In genomic region chr4:140641789-140642439, GRCh38 we compare ENCODE assay signal across 16 cellular contexts.
DNase-seq lines count a peak whose midpoint lies in the region; ATAC-seq and TF ChIP-seq lines count a peak whose summit lies in the region.
"Had no signal": no experiment of that assay in that cellular context is flagged by ENCODE, and none has a peak within 500 bp of the region (broad histone marks: within the 10 kb centered on the region; RNA-seq: fewer than 3 reads in every experiment).

No MANE protein-coding gene starts in this region.

- H3K36me3 ChIP-seq in heart right ventricle = peaks cover 0 to 78% (median 9%) of the 10 kb centered on the region in 9 donors
- no peaks in the 10 kb centered on the region for H3K36me3 ChIP-seq in neural progenitor cell
- H3K36me3 ChIP-seq in aorta (ENCODE audit: control insufficient read depth in 1 of 2, insufficient read depth in 2 of 2, low read length in 1 of 2) = no peaks in the 10 kb centered on the region

- H3K4me1 ChIP-seq in heart right ventricle (peaks cover 0 to 24% (median 5%) of the 10 kb centered on the region in 9 donors), right cardiac atrium (ENCODE audit: control insufficient read depth, insufficient read depth, low read length) (no peaks in the 10 kb centered on the region), neural progenitor cell (peaks cover 17% of the 10 kb centered on the region), aorta (ENCODE audit: control insufficient read depth in 1 of 2, insufficient read depth in 2 of 2, low read length in 2 of 2) (no peaks in the 10 kb centered on the region)
- H3K4me1 ChIP-seq: A549 had no signal

- peak in 4 of 9 donors; percentile 15 to 37 (median 24) for TF ChIP-seq CTCF in heart right ventricle (IDR thresholded peaks at IDR 0.05)
- peak; percentile 27 for TF ChIP-seq CTCF in neural progenitor cell (IDR thresholded peaks at IDR 0.05)

- no peaks in the 10 kb centered on the region for H3K9me3 Mint-ChIP-seq in neural progenitor cell

- no peaks in the 10 kb centered on the region for H3F3A ChIP-seq in neural progenitor cell (ENCODE audit: low read depth)

- no peaks in the 10 kb centered on the region for H3K79me2 ChIP-seq in neural progenitor cell (ENCODE audit: low read depth)

- H4K20me1 ChIP-seq in neural progenitor cell (ENCODE audit: low read depth) = no peaks in the 10 kb centered on the region

- no peaks in the 10 kb centered on the region for H3K27me3 Mint-ChIP-seq in neural progenitor cell (ENCODE audit: insufficient read depth, low read depth)

- peak overlapping the region; percentile 38 for H3K4me3 Mint-ChIP-seq in neural progenitor cell

- 62 to 71% methylated on average over 25 of the region's 25 CpGs for WGBS in heart right ventricle, 2 donors
- 55% methylated on average over 25 of the region's 25 CpGs for WGBS in right cardiac atrium
- 54 to 66% methylated on average over 25 of the region's 25 CpGs for WGBS in aorta, 2 donors

- H3K9ac ChIP-seq in neural progenitor cell = no peak overlapping the region

- H3K4me1 Mint-ChIP-seq in neural progenitor cell = peaks cover 15% of the 10 kb centered on the region

- intact Hi-C loops in heart right ventricle (cut with DNase I) (loop anchor here in 5 of 10 donors (5.0 to 10.0 kb wide), 4 partner anchors 113 to 213 kb away; partner anchors contain the start of gene TBC1D9 (in 3 of the 5)), cardiac septum (cut with DNase I) (loop anchor here (10.0 kb wide), 1 partner anchor 493 kb away; the partner anchor contains the start of gene RNF150), right cardiac atrium (cut with DNase I) (loop anchor here in 1 of 4 donors (10.0 kb wide), 1 partner anchor 113 kb away; the partner anchor contains the start of gene TBC1D9), aorta (cut with DNase I) (loop anchor here in 1 of 2 donors (10.0 kb wide), 1 partner anchor 203 kb away; no protein-coding TSS in a partner anchor)

- H3K4me3 ChIP-seq in heart right ventricle (peak overlapping the region in 9 of 10 donors; percentile 16 to 46 (median 30)), right cardiac atrium (ENCODE audit: low read length) (peak overlapping the region; percentile 31), neural progenitor cell (no peak overlapping the region), aorta (ENCODE audit: low read length in 2 of 2) (peak overlapping the region; percentile 16 to 32)
- H3K4me3 ChIP-seq: A549, skin epidermis had no signal

- no peak overlapping the region for H3K27ac Mint-ChIP-seq in neural progenitor cell

- H3K27me3 ChIP-seq in heart right ventricle (no peaks in the 10 kb centered on the region), right cardiac atrium (ENCODE audit: control insufficient read depth, insufficient read depth) (no peaks in the 10 kb centered on the region), neural progenitor cell (no peaks in the 10 kb centered on the region), aorta (ENCODE audit: control insufficient read depth in 1 of 2, insufficient read depth in 2 of 2, low read length in 1 of 2) (no peaks in the 10 kb centered on the region)

- peak overlapping the region; percentile 66 for H2AFZ ChIP-seq in neural progenitor cell (replicated peaks)

- H3K9me3 ChIP-seq in heart right ventricle (no peaks in the 10 kb centered on the region), right cardiac atrium (ENCODE audit: control insufficient read depth, low read length) (no peaks in the 10 kb centered on the region), neural progenitor cell (ENCODE audit: low read depth) (no peaks in the 10 kb centered on the region), aorta (ENCODE audit: control insufficient read depth, low read length) (no peaks in the 10 kb centered on the region)
- H3K9me3 ChIP-seq: A549 had no signal

- peak overlapping the region; percentile 6 for H3K4me2 ChIP-seq in neural progenitor cell
- H3K4me2 ChIP-seq: A549 had no signal

- peaks cover 21% of the 10 kb centered on the region for H3K36me3 Mint-ChIP-seq in neural progenitor cell

- H3K27ac ChIP-seq in heart right ventricle (peak overlapping the region in 8 of 10 donors; percentile 36 to 65 (median 47)), right cardiac atrium (ENCODE audit: low read length) (peak overlapping the region; percentile 21), neural progenitor cell (no peak overlapping the region), aorta (ENCODE audit: low read depth in 1 of 2, low read length in 2 of 2) (no peak overlapping the region)
- H3K27ac ChIP-seq: A549, skin epidermis had no signal

- ATAC-seq in heart right ventricle (peak in 6 of 8 donors; percentile 18 to 61 (median 34)), right cardiac atrium (peak; percentile 52 to 71), aorta (ENCODE audit: low FRiP score) (peak; percentile 34), HG02981 (IDR thresholded peaks at IDR 0.05; ENCODE audit: unreplicated experiment) (no peak)
- ATAC-seq: A549 had no signal

- DNase-seq in heart right ventricle (no peak), cardiac septum (ENCODE audit: low spot score) (no peak), right cardiac atrium (peak; percentile 35 to 74 (median 69)), neural progenitor cell (ENCODE audit: low spot score) (peak; percentile 52), aorta (no peak), NCI-H526 (lab: John Stamatoyannopoulos, UW) (no peak), DMS 273 treated with DMSO at 0.1 percent for 48 hours (lab: John Stamatoyannopoulos, UW) (no peak)
- DNase-seq: anterior cingulate cortex; Calu3; effector memory CD4-positive, alpha-beta T cell; head of caudate nucleus; NCI-H1436; NCI-H748 treated with DMSO at 0.1 percent for 48 hours had no signal

Comparison
In these comparisons a context has a peak if more than half of its experiments do, and no peak if none do; other contexts are left out.
1. DNase-seq: peak in right cardiac atrium (3 of 3) and neural progenitor cell (single experiment); none in heart right ventricle (0 of 2), cardiac septum (single experiment), aorta (0 of 2), NCI-H526 (0 of 2) and DMS 273 treated with DMSO at 0.1 percent for 48 hours (single experiment).
2. H3K27ac ChIP-seq: peak in heart right ventricle (8 of 10) and right cardiac atrium (single experiment); none in neural progenitor cell (single experiment) and aorta (0 of 2).